In genomic region chr6:18004256-18004985, GRCh38 we compare ENCODE assay signal across 28 cellular contexts. TPM values are rescaled to one million over a fixed set of nuclear protein-coding genes. Genes with fewer than 3 reads are reported as not detected.
"Had no signal": no experiment of that assay in that cellular context is flagged by ENCODE, and none has a peak within 500 bp of the region (broad histone marks: within the 10 kb centered on the region; RNA-seq: fewer than 3 reads in every experiment).

No MANE protein-coding gene starts in this region.

- H3K27ac ChIP-seq: RWPE1, VCaP had no signal

- ATAC-seq: activated T-cell treated with anti-CD3 and anti-CD28 coated beads, Interleukin-2, amount 50 U/mL, for 4 hours; Panc1 had no signal

- H3K9ac ChIP-seq: SK-N-SH had no signal

- H3K9me3 Mint-ChIP-seq: activated CD4-positive, alpha-beta memory T cell treated with anti-CD3 and anti-CD28 coated beads for 36 hours; activated CD4-positive, alpha-beta T cell treated with anti-CD3 and anti-CD28 coated beads, Interleukin-2, amount 10 ng/mL, durations not matched to agents 7 days and 5 days; activated T-cell treated with anti-CD3 and anti-CD28 coated beads, Interleukin-2, amount 50 U/mL, for 4 hours; brain; central memory CD8-positive, alpha-beta T cell had no signal

- H3K9me3 ChIP-seq: SJCRH30, SK-N-SH had no signal

- H3K27me3 ChIP-seq: SJCRH30 had no signal

- DNase-seq: activated CD4-positive, alpha-beta memory T cell treated with anti-CD3 and anti-CD28 coated beads for 36 hours; activated CD4-positive, alpha-beta T cell treated with anti-CD3 and anti-CD28 coated beads, Interleukin-2, amount 10 ng/mL, durations not matched to agents 7 days and 5 days; activated CD4-positive, CD25-positive, alpha-beta regulatory T cell; activated CD8-positive, alpha-beta memory T cell treated with anti-CD3 and anti-CD28 coated beads for 24 hours; activated effector memory CD4-positive, alpha-beta T cell treated with anti-CD3 and anti-CD28 coated beads, Interleukin-2, amount 50 U/mL, for 16 hours; activated naive CD4-positive, alpha-beta T cell treated with Interleukin-2 at 50 U/mL for 16 hours; activated T-cell treated with anti-CD3 and anti-CD28 coated beads, Interleukin-2, amount 50 U/mL, for 4 hours; MM.1S; NCI-H1105; NCI-H1436; NCI-H1694 treated with DMSO at 0.1 percent for 48 hours; NCI-H2081; NCI-H510A treated with DMSO at 0.1 percent for 48 hours; NCI-H69; NK-92 treated with Interleukin-12 subunit alpha and Interleukin-12 subunit beta, amount 100 ng/mL, for 24 hours; OCI-M1; Right ventricle myocardium superior; SJCRH30; SK-N-SH; T-helper 1 cell had no signal

- H3K36me3 Mint-ChIP-seq: activated CD4-positive, alpha-beta memory T cell treated with anti-CD3 and anti-CD28 coated beads for 36 hours; activated naive CD8-positive, alpha-beta T cell; brain had no signal

- H3K27me3 Mint-ChIP-seq: brain had no signal

- FAIRE-seq: astrocyte had no signal

- H3K4me1 ChIP-seq: SJCRH30 had no signal

- H3K4me1 Mint-ChIP-seq: activated CD4-positive, alpha-beta T cell treated with anti-CD3 and anti-CD28 coated beads, Interleukin-2, amount 10 ng/mL, durations not matched to agents 7 days and 5 days; central memory CD8-positive, alpha-beta T cell had no signal

- H3K36me3 ChIP-seq: SJCRH30 had no signal

- H3K4me2 ChIP-seq: SK-N-SH had no signal

- H3K4me3 Mint-ChIP-seq: activated CD4-positive, alpha-beta memory T cell treated with anti-CD3 and anti-CD28 coated beads for 36 hours; activated CD4-positive, alpha-beta T cell treated with anti-CD3 and anti-CD28 coated beads, Interleukin-2, amount 10 ng/mL, durations not matched to agents 7 days and 5 days; activated naive CD8-positive, alpha-beta T cell; activated T-cell treated with anti-CD3 and anti-CD28 coated beads, Interleukin-2, amount 50 U/mL, for 4 hours; central memory CD8-positive, alpha-beta T cell had no signal

- H3K27ac Mint-ChIP-seq: activated CD4-positive, alpha-beta memory T cell treated with anti-CD3 and anti-CD28 coated beads for 36 hours; activated CD4-positive, alpha-beta T cell treated with anti-CD3 and anti-CD28 coated beads, Interleukin-2, amount 10 ng/mL, durations not matched to agents 7 days and 5 days; activated naive CD8-positive, alpha-beta T cell had no signal

RNA-seq across cellular contexts. Expression of gene KIF13A, which starts 17.0 kb away (rescaled TPM):
- total RNA-seq: activated CD4-positive, alpha-beta T cell treated with anti-CD3 and anti-CD28 coated beads, Interleukin-2, amount 10 ng/mL, durations not matched to agents 7 days and 5 days; T-helper 2 cell treated with Interferon-gamma antibody and Interleukin-4, amounts not matched to agents 100 ng/mL and 5 ng/mL, for 36 hours had no signal
